16 cellular contexts compared by ENCODE assay signal in genomic region chr3:48420561-48420960, GRCh38. TPM values are rescaled to one million over a fixed set of nuclear protein-coding genes. Genes with fewer than 3 reads are reported as not detected.
DNase-seq lines count a peak whose midpoint lies in the region; ATAC-seq and TF ChIP-seq lines count a peak whose summit lies in the region.
"Had no signal": no experiment of that assay in that cellular context is flagged by ENCODE, and none has a peak within 500 bp of the region (broad histone marks: within the 10 kb centered on the region; RNA-seq: fewer than 3 reads in every experiment).

No MANE protein-coding gene starts in this region.

- H3K27ac Mint-ChIP-seq in endothelial cell (ENCODE audit: unreplicated experiment), result no peak overlapping the region
- H3K27ac Mint-ChIP-seq: CD4-positive, alpha-beta T cell; GM23338 had no signal

- no peak overlapping the region for H3K18ac ChIP-seq in neuronal stem cell (ENCODE audit: low read length)

- TF ChIP-seq CTCF in right atrium auricular region (IDR thresholded peaks at IDR 0.05) (no peak), heart right ventricle (IDR thresholded peaks at IDR 0.05) (no peak), endothelial cell (IDR thresholded peaks at IDR 0.05; ENCODE audit: unreplicated experiment) (no peak), tibial artery (IDR thresholded peaks at IDR 0.05) (no peak)

- no peak overlapping the region for H2BK5ac ChIP-seq in neuronal stem cell (ENCODE audit: low read length)

- peak overlapping the region; percentile 25 for H3K9ac ChIP-seq in neuronal stem cell (ENCODE audit: low read depth, low read length, poor library complexity)

- H2AK5ac ChIP-seq in neuronal stem cell (ENCODE audit: low read depth, low read length), result no peak overlapping the region

- H3K4me2 ChIP-seq in neuronal stem cell (ENCODE audit: insufficient read depth, low read length, poor library complexity, severe bottlenecking), result no peak overlapping the region
- H3K4me2 ChIP-seq: GM23338 had no signal

- intact Hi-C loops in heart right ventricle (cut with DNase I) (no loop called here), tibial artery (cut with DNase I; ENCODE audit: low total_unique reads) (no loop called here)

- ATAC-seq in heart right ventricle, result no peak
- ATAC-seq: GM23338 had no signal

- H3K36me3 Mint-ChIP-seq in endothelial cell (ENCODE audit: low read depth, unreplicated experiment), result peaks cover 14% of the 10 kb centered on the region

- H2BK15ac ChIP-seq in neuronal stem cell (ENCODE audit: low read length), result no peak overlapping the region

- peak overlapping the region; percentile 42 for H3K4me3 Mint-ChIP-seq in endothelial cell (ENCODE audit: unreplicated experiment)
- H3K4me3 Mint-ChIP-seq: CD4-positive, alpha-beta T cell; GM23338 had no signal

- H3K79me1 ChIP-seq in neuronal stem cell (ENCODE audit: low read depth, low read length), result peaks cover 65% of the 10 kb centered on the region

- H4K91ac ChIP-seq in neuronal stem cell (ENCODE audit: low read depth, low read length, poor library complexity), result no peak overlapping the region

- peaks cover 4% of the 10 kb centered on the region for H3K4me1 Mint-ChIP-seq in endothelial cell (ENCODE audit: unreplicated experiment)

- 93 to 95% methylated on average over 14 of the region's 14 CpGs for WGBS in heart right ventricle, 2 donors
- WGBS in neuronal stem cell (ENCODE audit: extremely low coverage in 2 of 2, insufficient read length in 2 of 2, insufficient replicate concordance in 1 of 2), 2 donors, result no CpG with 5 or more reads among the region's 14 CpGs

- H3K4me1 ChIP-seq in right atrium auricular region (peaks cover 0 to 51% of the 10 kb centered on the region in 2 donors), heart right ventricle (peaks cover 3 to 25% (median 16%) of the 10 kb centered on the region in 9 donors), neuronal stem cell (ENCODE audit: control insufficient read depth in 2 of 2, insufficient read depth in 1 of 2, low read depth in 1 of 2, low read length in 2 of 2) (peaks cover 0 to 2% of the 10 kb centered on the region in 2 donors), tibial artery (peaks cover 0 to 51% (median 40%) of the 10 kb centered on the region in 4 donors)

- no peak overlapping the region for H2BK120ac ChIP-seq in neuronal stem cell (ENCODE audit: low read depth, low read length)

- H3K27me3 Mint-ChIP-seq in endothelial cell (ENCODE audit: unreplicated experiment), result peaks cover 10% of the 10 kb centered on the region
- H3K27me3 Mint-ChIP-seq: CD4-positive, alpha-beta T cell had no signal

- DNase-seq in right atrium auricular region (ENCODE audit: low spot score) (no peak), heart right ventricle (no peak), endothelial cell (ENCODE audit: low spot score) (no peak), neuronal stem cell (ENCODE audit: low spot score) (no peak), tibial artery (no peak), NCI-H69 (lab: John Stamatoyannopoulos, UW) (no peak), kidney tubule cell (ENCODE audit: low spot score) (no peak), NCI-H1105 treated with DMSO at 0.1 percent for 48 hours (lab: John Stamatoyannopoulos, UW) (no peak)
- DNase-seq: 8988T; C1 segment of cervical spinal cord; Calu3; CD4-positive, alpha-beta T cell; DMS 273 treated with DMSO at 0.1 percent for 48 hours; H7 had no signal

- H2AFZ ChIP-seq in neuronal stem cell (ENCODE audit: low read length), result no peak overlapping the region
- H2AFZ ChIP-seq: GM23338 had no signal

- no peak overlapping the region for H4K8ac ChIP-seq in neuronal stem cell (ENCODE audit: low read depth, low read length)

- H3K27ac ChIP-seq in right atrium auricular region (peak overlapping the region; percentile 59 to 91), heart right ventricle (no peak overlapping the region), neuronal stem cell (replicated peaks; ENCODE audit: low read length) (no peak overlapping the region), tibial artery (peak overlapping the region; percentile 40 to 93)

- H3K36me3 ChIP-seq in right atrium auricular region (peaks cover 37% of the 10 kb centered on the region), heart right ventricle (peaks cover 0 to 35% (median 13%) of the 10 kb centered on the region in 9 donors), neuronal stem cell (replicated peaks in 1 of 2; ENCODE audit: control insufficient read depth in 2 of 2, insufficient read depth in 2 of 2, low read length in 2 of 2) (peaks cover 75 to 98% of the 10 kb centered on the region in 2 donors), tibial artery (peaks cover 60 to 88% (median 77%) of the 10 kb centered on the region in 3 donors)

- H3K27me3 ChIP-seq in right atrium auricular region (no peaks in the 10 kb centered on the region), heart right ventricle (no peaks in the 10 kb centered on the region), neuronal stem cell (ENCODE audit: control insufficient read depth in 3 of 3, insufficient read depth in 3 of 3, low read depth in 1 of 3, low read length in 3 of 3) (no peaks in the 10 kb centered on the region), tibial artery (no peaks in the 10 kb centered on the region)

- no peaks in the 10 kb centered on the region for H3K9me3 ChIP-seq in right atrium auricular region
- no peaks in the 10 kb centered on the region for H3K9me3 ChIP-seq in heart right ventricle
- H3K9me3 ChIP-seq in neuronal stem cell (replicated peaks in 1 of 2; ENCODE audit: control insufficient read depth in 2 of 2, insufficient read depth in 1 of 2, low read depth in 1 of 2, low read length in 2 of 2), result no peaks in the 10 kb centered on the region
- H3K9me3 ChIP-seq in tibial artery, result no peaks in the 10 kb centered on the region

- no peak overlapping the region for H3K4ac ChIP-seq in neuronal stem cell (ENCODE audit: low read length)

- H3K4me3 ChIP-seq in right atrium auricular region, result no peak overlapping the region
- no peak overlapping the region for H3K4me3 ChIP-seq in heart right ventricle
- H3K4me3 ChIP-seq in neuronal stem cell (ENCODE audit: low read length in 2 of 2), result no peak overlapping the region
- no peak overlapping the region for H3K4me3 ChIP-seq in tibial artery
- H3K4me3 ChIP-seq: GM23338 had no signal

- no peak overlapping the region for H2BK12ac ChIP-seq in neuronal stem cell (ENCODE audit: low read length)

- H3K14ac ChIP-seq in neuronal stem cell (ENCODE audit: low read length), result no peak overlapping the region

- H3K9me3 Mint-ChIP-seq in endothelial cell (ENCODE audit: unreplicated experiment), result no peaks in the 10 kb centered on the region
- H3K9me3 Mint-ChIP-seq: CD4-positive, alpha-beta T cell; GM23338 had no signal

- H3K23ac ChIP-seq in neuronal stem cell (ENCODE audit: low read depth, low read length, poor library complexity), result no peak overlapping the region

RNA-seq across cellular contexts. Expression of gene PLXNB1, which starts 9.3 kb away (rescaled TPM):
- total RNA-seq in right atrium auricular region (10 to 100 TPM; 69.4 to 73.0 TPM), heart right ventricle (10 to 100 TPM; 27.7 to 67.3 (median 32.4) TPM), endothelial cell (ENCODE audit: unreplicated experiment) (68.7 TPM)
- 100 to 1,000 TPM in 1 of 2 donors, 10 to 100 TPM in 1; 30.1 to 135 TPM for polyA plus RNA-seq in heart right ventricle
- polyA plus RNA-seq in neuronal stem cell (2013, experiment 1 of 2), result 99.5 TPM
- polyA plus RNA-seq in neuronal stem cell (2013, experiment 2 of 2), result 94.2 TPM

RNA-seq across cellular contexts. Expression of gene CCDC51, which starts 19.4 kb away (rescaled TPM):
- 1 to 10 TPM; 8.4 to 9.2 TPM for total RNA-seq in right atrium auricular region
- 10 to 100 TPM in 8 of 10 donors, 1 to 10 TPM in 2; 9.5 to 14.3 (median 12.2) TPM for total RNA-seq in heart right ventricle
- polyA plus RNA-seq in heart right ventricle, result 10 to 100 TPM in 1 of 2 donors, 1 to 10 TPM in 1; 4.7 to 11.0 TPM
- total RNA-seq in endothelial cell (ENCODE audit: unreplicated experiment), result 11.8 TPM
- 11.8 TPM for polyA plus RNA-seq in neuronal stem cell (2013, experiment 1 of 2)
- polyA plus RNA-seq in neuronal stem cell (2013, experiment 2 of 2), result 12.2 TPM

RNA-seq across cellular contexts. Expression of gene TMA7, which starts 19.5 kb away (rescaled TPM):
- total RNA-seq in right atrium auricular region (100 to 1,000 TPM; 194 to 286 TPM), heart right ventricle (100 to 1,000 TPM; 140 to 227 (median 193) TPM), endothelial cell (ENCODE audit: unreplicated experiment) (326 TPM)
- 1,000 to 10,000 TPM in 1 of 2 donors, 100 to 1,000 TPM in 1; 365 to 1,063 TPM for polyA plus RNA-seq in heart right ventricle
- 841 TPM for polyA plus RNA-seq in neuronal stem cell (2013, experiment 1 of 2)
- polyA plus RNA-seq in neuronal stem cell (2013, experiment 2 of 2), result 834 TPM

RNA-seq across cellular contexts. Expression of gene ATRIP, which starts 26.0 kb away (rescaled TPM):
- 1 to 10 TPM; 2.0 to 3.1 TPM for total RNA-seq in right atrium auricular region
- 1 to 10 TPM; 2.2 to 5.4 (median 3.8) TPM for total RNA-seq in heart right ventricle
- polyA plus RNA-seq in heart right ventricle, result 1 to 10 TPM; 4.5 to 5.1 TPM
- total RNA-seq in endothelial cell (ENCODE audit: unreplicated experiment), result 11.2 TPM
- 12.1 TPM for polyA plus RNA-seq in neuronal stem cell (2013, experiment 1 of 2)
- polyA plus RNA-seq in neuronal stem cell (2013, experiment 2 of 2), result 12.0 TPM

RNA-seq across cellular contexts. Expression of gene FBXW12, which starts 48.5 kb away (rescaled TPM):
- not detected for total RNA-seq in right atrium auricular region
- total RNA-seq in heart right ventricle, result under 1 TPM in 1 of 10 donors, not detected in 9; 0.28 TPM
- under 1 TPM in 1 of 2 donors, not detected in 1; 0.29 TPM for polyA plus RNA-seq in heart right ventricle
- not detected for total RNA-seq in endothelial cell (ENCODE audit: unreplicated experiment)
- 0.85 TPM for polyA plus RNA-seq in neuronal stem cell (2013, experiment 1 of 2)
- 0.84 TPM for polyA plus RNA-seq in neuronal stem cell (2013, experiment 2 of 2)
- total RNA-seq: Calu3; CD4-positive, alpha-beta T cell; Daoy; GM23338 had no signal

Comparison
In these comparisons a context has a peak if more than half of its experiments do, and no peak if none do; other contexts are left out.
1. H3K27ac ChIP-seq: peak in right atrium auricular region (2 of 2) and tibial artery (2 of 2); none in heart right ventricle (0 of 10) and neuronal stem cell (single experiment).